Comparison of ENCODE assay signal across 12 cellular contexts in genomic region chr20:24746351-24746685, GRCh38.
DNase-seq lines count a peak whose midpoint lies in the region; ATAC-seq and TF ChIP-seq lines count a peak whose summit lies in the region.
"Had no signal": no experiment of that assay in that cellular context is flagged by ENCODE, and none has a peak within 500 bp of the region (broad histone marks: within the 10 kb centered on the region; RNA-seq: fewer than 3 reads in every experiment).

No MANE protein-coding gene starts in this region.

- H3K27me3 ChIP-seq in smooth muscle cell (ENCODE audit: low read depth), result no peaks in the 10 kb centered on the region
- H3K27me3 ChIP-seq in CD8-positive, alpha-beta memory T cell (ENCODE audit: insufficient read depth, low read length, poor library complexity, severe bottlenecking), result no peaks in the 10 kb centered on the region

- H3K36me3 Mint-ChIP-seq in CD8-positive, alpha-beta memory T cell, result no peaks in the 10 kb centered on the region

- H3K36me3 ChIP-seq in smooth muscle cell (ENCODE audit: low read depth), result no peaks in the 10 kb centered on the region
- H3K36me3 ChIP-seq in CD8-positive, alpha-beta memory T cell (ENCODE audit: insufficient read depth, low read length), result no peaks in the 10 kb centered on the region

- H3K27ac Mint-ChIP-seq in CD8-positive, alpha-beta memory T cell, result no peak overlapping the region
- H3K27ac Mint-ChIP-seq: IgD-negative memory B cell had no signal

- H3K27me3 Mint-ChIP-seq in CD8-positive, alpha-beta memory T cell, result peaks cover 3 to 18% of the 10 kb centered on the region in 2 donors
- H3K27me3 Mint-ChIP-seq: IgD-negative memory B cell had no signal

- no peaks in the 10 kb centered on the region for H3K9me3 ChIP-seq in smooth muscle cell (replicated peaks; ENCODE audit: low read depth)
- no peaks in the 10 kb centered on the region for H3K9me3 ChIP-seq in CD8-positive, alpha-beta memory T cell (ENCODE audit: low read length)

- POLR2A ChIA-PET in CD8-positive, alpha-beta memory T cell (lab: Charles Lee), result no interaction called here

- H3K4me3 ChIP-seq in smooth muscle cell, result no peak overlapping the region
- H3K4me3 ChIP-seq in CD8-positive, alpha-beta memory T cell (ENCODE audit: low read length), result no peak overlapping the region

- no peaks in the 10 kb centered on the region for H3K4me1 ChIP-seq in smooth muscle cell (ENCODE audit: low read depth)
- H3K4me1 ChIP-seq in CD8-positive, alpha-beta memory T cell (ENCODE audit: insufficient read depth, low read length), result no peaks in the 10 kb centered on the region

- ATAC-seq in HG03521 (IDR thresholded peaks at IDR 0.05; ENCODE audit: unreplicated experiment), result no peak

- H3K79me2 ChIP-seq in smooth muscle cell (ENCODE audit: low read depth), result no peaks in the 10 kb centered on the region

- H3F3A ChIP-seq in smooth muscle cell (ENCODE audit: low read depth), result no peaks in the 10 kb centered on the region

- H4K20me1 ChIP-seq in smooth muscle cell (ENCODE audit: low read depth), result no peaks in the 10 kb centered on the region

- no peak overlapping the region for H3K4me2 ChIP-seq in smooth muscle cell

- no peak overlapping the region for H3K4me3 Mint-ChIP-seq in CD8-positive, alpha-beta memory T cell
- H3K4me3 Mint-ChIP-seq: IgD-negative memory B cell had no signal

- peak; percentile 26 for DNase-seq in SIG-M5 treated with dmso at 0.1 percent for 504 hours (lab: John Stamatoyannopoulos, UW; ENCODE audit: unreplicated experiment)
- DNase-seq in SIG-M5 (lab: John Stamatoyannopoulos, UW), result no peak
- peak; percentile 49 for DNase-seq in NCI-H748 treated with DMSO at 0.1 percent for 48 hours (lab: John Stamatoyannopoulos, UW)
- peak; percentile 72 for DNase-seq in iPS-NIHi11 (ENCODE audit: low spot score)
- DNase-seq in ureter (ENCODE audit: low spot score), result peak; percentile 71
- DNase-seq in smooth muscle cell (lab: John Stamatoyannopoulos, UW; ENCODE audit: unreplicated experiment), result no peak
- no peak for DNase-seq in CD8-positive, alpha-beta memory T cell
- DNase-seq: ACHN, activated T-cell treated with anti-CD3 and anti-CD28 coated beads for 4 hours, NCI-H774 had no signal

- H3K9ac ChIP-seq in smooth muscle cell (ENCODE audit: low read depth), result no peak overlapping the region

- CTCF ChIA-PET in CD8-positive, alpha-beta memory T cell (lab: Charles Lee), result no interaction called here

- H3K9me3 Mint-ChIP-seq in CD8-positive, alpha-beta memory T cell, result peaks cover 0 to 5% (median 0%) of the 10 kb centered on the region in 5 donors
- H3K9me3 Mint-ChIP-seq: IgD-negative memory B cell had no signal

- H3K27ac ChIP-seq in smooth muscle cell (ENCODE audit: low read depth), result no peak overlapping the region
- no peak overlapping the region for H3K27ac ChIP-seq in CD8-positive, alpha-beta memory T cell (ENCODE audit: low read depth, low read length)

- no peak overlapping the region for H2AFZ ChIP-seq in smooth muscle cell (ENCODE audit: low read depth)

- TF ChIP-seq CTCF in smooth muscle cell (IDR thresholded peaks at IDR 0.05; ENCODE audit: borderline replicate concordance, insufficient read depth, poor library complexity, severe bottlenecking), result no peak

- no peaks in the 10 kb centered on the region for H3K4me1 Mint-ChIP-seq in CD8-positive, alpha-beta memory T cell
- H3K4me1 Mint-ChIP-seq: IgD-negative memory B cell had no signal

- WGBS in smooth muscle cell (ENCODE audit: low lambda C conversion rate), result 77% methylated on average over 12 of the region's 12 CpGs

Comparison
In these comparisons a context has a peak if more than half of its experiments do, and no peak if none do; other contexts are left out.
1. DNase-seq: peak in SIG-M5 treated with dmso at 0.1 percent for 504 hours (single experiment), NCI-H748 treated with DMSO at 0.1 percent for 48 hours (single experiment), iPS-NIHi11 (single experiment) and ureter (single experiment); none in SIG-M5 (single experiment), smooth muscle cell (single experiment) and CD8-positive, alpha-beta memory T cell (0 of 5).